Comparison of ENCODE assay signal across 21 cellular contexts in the genomic region with DNA sequence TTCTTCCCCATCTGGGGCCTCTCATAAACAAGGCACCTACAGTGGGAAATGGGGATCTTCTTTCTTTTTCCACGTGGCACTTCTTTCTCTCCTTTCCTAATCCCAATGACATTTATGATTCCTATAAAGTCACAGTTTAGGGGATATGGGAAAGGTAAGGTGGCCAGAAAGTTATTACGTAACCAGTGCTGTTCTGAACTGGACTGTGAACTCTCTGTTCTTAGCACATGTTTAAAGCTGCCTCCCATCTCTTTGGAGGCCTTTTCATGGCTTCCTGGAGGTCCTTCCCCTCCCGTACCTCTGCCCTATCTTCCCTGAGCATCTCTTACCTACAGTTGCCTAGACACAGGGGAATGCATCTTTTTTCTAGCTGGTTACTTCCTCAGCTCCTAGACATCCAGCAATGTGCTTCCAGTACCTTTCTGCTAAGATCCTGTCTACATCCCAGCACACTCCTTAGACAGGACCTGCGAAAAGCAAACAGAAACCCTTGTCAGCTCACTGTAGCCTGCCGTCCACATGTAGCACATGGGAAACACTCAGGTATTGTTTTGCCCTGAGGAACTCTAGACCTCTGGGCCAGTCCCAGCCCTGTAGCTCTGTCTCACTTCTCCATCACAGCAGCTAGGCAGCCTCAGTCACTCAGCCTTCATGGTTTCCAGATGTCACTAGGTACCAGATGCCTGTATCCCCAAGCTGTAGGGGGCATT.
A peak's percentile ranks its signal among the peaks of the same experiment; 100 is the strongest.
DNase-seq lines count a peak whose midpoint lies in the region; ATAC-seq, FAIRE-seq and TF ChIP-seq lines count a peak whose summit lies in the region.
"Had no signal": no experiment of that assay in that cellular context is flagged by ENCODE, and none has a peak within 500 bp of the region (broad histone marks: within the 10 kb centered on the region; RNA-seq: fewer than 3 reads in every experiment).

No MANE protein-coding gene starts in this region.

- H3K27ac ChIP-seq in astrocyte (ENCODE audit: low read depth, low read length) (no peak overlapping the region), liver (ENCODE audit: low read depth in 1 of 2, low read length in 2 of 2) (no peak overlapping the region), smooth muscle cell (ENCODE audit: low read depth) (peak overlapping the region; percentile 95), spleen (no peak overlapping the region)
- H3K27ac ChIP-seq: KMS-11 had no signal

- H3K36me3 Mint-ChIP-seq in Caco-2 (ENCODE audit: insufficient read depth, unreplicated experiment), result peaks cover 5% of the 10 kb centered on the region
- no peaks in the 10 kb centered on the region for H3K36me3 Mint-ChIP-seq in astrocyte (ENCODE audit: low read depth, unreplicated experiment)

- TF ChIP-seq CTCF in Caco-2 (IDR thresholded peaks at IDR 0.05; ENCODE audit: insufficient read depth in 1 of 2, low read depth in 1 of 2, low read length in 1 of 2, severe bottlenecking in 1 of 2, unreplicated experiment in 1 of 2) (no peak), astrocyte (IDR thresholded peaks at IDR 0.05; ENCODE audit: insufficient read depth, low read depth, low read length) (no peak), liver (IDR thresholded peaks at IDR 0.05; ENCODE audit: low read depth, low read length, missing input control) (no peak), smooth muscle cell (IDR thresholded peaks at IDR 0.05; ENCODE audit: borderline replicate concordance, insufficient read depth, poor library complexity, severe bottlenecking) (no peak), spleen (IDR thresholded peaks at IDR 0.05 in 8 of 11, conservative IDR thresholded peaks at IDR 0.05 in 3 of 11) (no peak)

- H3K4me3 Mint-ChIP-seq in Caco-2 (ENCODE audit: unreplicated experiment) (peak overlapping the region; percentile 20), astrocyte (ENCODE audit: unreplicated experiment) (no peak overlapping the region)
- H3K4me3 Mint-ChIP-seq: CD4-positive, alpha-beta T cell; HFFc6 had no signal

- TF ChIP-seq POLR2A in spleen (IDR thresholded peaks at IDR 0.05), result no peak

- no TSS peak for BruUV-seq in Caco-2 (replicated peaks; lab: Mats Ljungman, UMichigan)

- H3K27me3 ChIP-seq in Caco-2 (replicated peaks; ENCODE audit: control insufficient read depth, insufficient read depth, low read length) (no peaks in the 10 kb centered on the region), astrocyte (ENCODE audit: insufficient read depth, low read length) (no peaks in the 10 kb centered on the region), liver (ENCODE audit: control insufficient read depth in 4 of 4, insufficient read depth in 4 of 4, low read length in 3 of 4) (no peaks in the 10 kb centered on the region), smooth muscle cell (ENCODE audit: low read depth) (no peaks in the 10 kb centered on the region), spleen (replicated peaks in 1 of 7) (no peaks in the 10 kb centered on the region)
- H3K27me3 ChIP-seq: BE2C had no signal

- no peaks in the 10 kb centered on the region for H3F3A ChIP-seq in smooth muscle cell (ENCODE audit: low read depth)

- H3K36me3 ChIP-seq in Caco-2 (ENCODE audit: control insufficient read depth, insufficient read depth, low read length), result no peaks in the 10 kb centered on the region
- H3K36me3 ChIP-seq in astrocyte (ENCODE audit: insufficient read depth, low read length), result no peaks in the 10 kb centered on the region
- no peaks in the 10 kb centered on the region for H3K36me3 ChIP-seq in liver (ENCODE audit: control insufficient read depth in 4 of 4, insufficient read depth in 3 of 4, low read depth in 1 of 4, low read length in 3 of 4)
- H3K36me3 ChIP-seq in smooth muscle cell (ENCODE audit: low read depth), result no peaks in the 10 kb centered on the region
- H3K36me3 ChIP-seq in spleen, result no peaks in the 10 kb centered on the region
- H3K36me3 ChIP-seq: BE2C had no signal

- POLR2A ChIA-PET in Caco-2 (lab: Charles Lee), result no interaction called here

- H3K4me3 ChIP-seq in Caco-2 (ENCODE audit: low read depth, low read length) (no peak overlapping the region), astrocyte (ENCODE audit: insufficient read depth, low read depth, low read length) (no peak overlapping the region), liver (ENCODE audit: low read depth in 1 of 3, low read length in 3 of 3) (no peak overlapping the region), smooth muscle cell (no peak overlapping the region), spleen (no peak overlapping the region)

- peak in 1 of 2 experiments; percentile 38 for DNase-seq in Caco-2
- no peak for DNase-seq in astrocyte (ENCODE audit: low read depth)
- DNase-seq in smooth muscle cell (lab: John Stamatoyannopoulos, UW; ENCODE audit: unreplicated experiment), result no peak
- no peak for DNase-seq in SHP77 (lab: John Stamatoyannopoulos, UW)
- no peak for DNase-seq in GM19239 (ENCODE audit: insufficient read length, low spot score)
- DNase-seq in spleen, result no peak
- DNase-seq: 8988T; BE2C; CD4-positive, alpha-beta T cell; GF-D8; HFFc6; NCI-H1048; NCI-H1436 treated with DMSO at 0.1 percent for 48 hours; NCI-H2029 treated with DMSO at 0.1 percent for 48 hours; NCI-H510A; NCI-H774 had no signal

- no peaks in the 10 kb centered on the region for H3K79me2 ChIP-seq in astrocyte (ENCODE audit: insufficient read depth, low read length)
- H3K79me2 ChIP-seq in smooth muscle cell (ENCODE audit: low read depth), result no peaks in the 10 kb centered on the region

- FAIRE-seq in astrocyte (lab: Jason Lieb, UNC), result no peak
- FAIRE-seq in GM19239 (lab: Jason Lieb, UNC), result no peak
- FAIRE-seq: D721Med, H54 had no signal

- H2AFZ ChIP-seq in astrocyte (ENCODE audit: low read depth, low read length), result no peak overlapping the region
- no peak overlapping the region for H2AFZ ChIP-seq in smooth muscle cell (ENCODE audit: low read depth)

- H3K4me1 Mint-ChIP-seq in Caco-2 (ENCODE audit: low read depth, unreplicated experiment) (peaks cover 32% of the 10 kb centered on the region), astrocyte (ENCODE audit: low read depth, unreplicated experiment) (peaks cover 8% of the 10 kb centered on the region)

- no peaks in the 10 kb centered on the region for H3K9me3 ChIP-seq in Caco-2
- no peaks in the 10 kb centered on the region for H3K9me3 ChIP-seq in astrocyte (ENCODE audit: insufficient read depth, low read depth, low read length)
- no peaks in the 10 kb centered on the region for H3K9me3 ChIP-seq in liver (ENCODE audit: control insufficient read depth in 4 of 4, low read length in 3 of 4)
- no peaks in the 10 kb centered on the region for H3K9me3 ChIP-seq in smooth muscle cell (replicated peaks; ENCODE audit: low read depth)
- H3K9me3 ChIP-seq in spleen, result no peaks in the 10 kb centered on the region
- H3K9me3 ChIP-seq: BE2C had no signal

- CTCF ChIA-PET in Caco-2 (lab: Charles Lee), result interaction anchor here (0.6 to 4.9 kb wide), 2 partner anchors 13 to 452 kb away, joined by 3 to 34 read pairs; a partner anchor contains a TSS

- H3K27me3 Mint-ChIP-seq in Caco-2 (ENCODE audit: insufficient read depth, unreplicated experiment), result no peaks in the 10 kb centered on the region
- peaks cover 2% of the 10 kb centered on the region for H3K27me3 Mint-ChIP-seq in astrocyte (ENCODE audit: low read depth, unreplicated experiment)

- H3K9me3 Mint-ChIP-seq in Caco-2 (ENCODE audit: unreplicated experiment), result no peaks in the 10 kb centered on the region
- peaks cover under 1% of the 10 kb centered on the region for H3K9me3 Mint-ChIP-seq in astrocyte (ENCODE audit: unreplicated experiment)
- H3K9me3 Mint-ChIP-seq: CD4-positive, alpha-beta T cell; HFFc6 had no signal

- no peak for ATAC-seq in GM18907 (IDR thresholded peaks at IDR 0.05; ENCODE audit: unreplicated experiment)

- 81% methylated on average over 5 of the region's 5 CpGs for WGBS in liver
- WGBS in smooth muscle cell (ENCODE audit: low lambda C conversion rate), result 76% methylated on average over 5 of the region's 5 CpGs
- 75 to 84% (median 80%) methylated on average over 5 of the region's 5 CpGs for WGBS in spleen, 5 donors

- H3K4me2 ChIP-seq in astrocyte (ENCODE audit: low read length), result no peak overlapping the region
- no peak overlapping the region for H3K4me2 ChIP-seq in smooth muscle cell
- H3K4me2 ChIP-seq: KMS-11 had no signal

- H3K27ac Mint-ChIP-seq in Caco-2 (ENCODE audit: unreplicated experiment), result peak overlapping the region; percentile 88
- H3K27ac Mint-ChIP-seq in astrocyte (ENCODE audit: unreplicated experiment), result peak overlapping the region; percentile 21
- H3K27ac Mint-ChIP-seq: CD4-positive, alpha-beta T cell; HFFc6 had no signal

- H3K4me1 ChIP-seq in Caco-2, result peaks cover 55% of the 10 kb centered on the region
- H3K4me1 ChIP-seq in astrocyte (ENCODE audit: insufficient read depth, low read length), result no peaks in the 10 kb centered on the region
- peaks cover 2 to 8% (median 5%) of the 10 kb centered on the region in 4 donors for H3K4me1 ChIP-seq in liver (ENCODE audit: control insufficient read depth in 4 of 4, insufficient read depth in 4 of 4, low read length in 3 of 4)
- H3K4me1 ChIP-seq in smooth muscle cell (ENCODE audit: low read depth), result no peaks in the 10 kb centered on the region
- H3K4me1 ChIP-seq in spleen, result no peaks in the 10 kb centered on the region
- H3K4me1 ChIP-seq: BE2C had no signal

- no peak for TF ChIP-seq RAD21 in liver (IDR thresholded peaks at IDR 0.05)

- intact Hi-C loops in Caco-2 (cut with micrococcal nuclease; ENCODE audit: unreplicated experiment) (loop anchor here (10.0 kb wide), 1 partner anchor 55 kb away; no protein-coding TSS in a partner anchor), spleen (cut with DNase I; ENCODE audit: low total_unique reads) (no loop called here)

- H3K9ac ChIP-seq in astrocyte (ENCODE audit: low read length) (no peak overlapping the region), liver (ENCODE audit: low read depth in 1 of 2, low read length in 2 of 2) (no peak overlapping the region), smooth muscle cell (ENCODE audit: low read depth) (peak overlapping the region; percentile 84)
- H3K9ac ChIP-seq: KMS-11 had no signal

- H4K20me1 ChIP-seq in astrocyte (ENCODE audit: insufficient read depth, low read length) (no peaks in the 10 kb centered on the region), smooth muscle cell (ENCODE audit: low read depth) (no peaks in the 10 kb centered on the region)

TF ChIP-seq in liver, 16 proteins besides CTCF, POLR2A, EP300 and RAD21 (continues in another document):
- peak; percentile 38 to 43 for TF ChIP-seq HNF4A (conservative IDR thresholded peaks at IDR 0.05)
